Comparison of ENCODE assay signal across 8 cellular contexts in the genomic region with DNA sequence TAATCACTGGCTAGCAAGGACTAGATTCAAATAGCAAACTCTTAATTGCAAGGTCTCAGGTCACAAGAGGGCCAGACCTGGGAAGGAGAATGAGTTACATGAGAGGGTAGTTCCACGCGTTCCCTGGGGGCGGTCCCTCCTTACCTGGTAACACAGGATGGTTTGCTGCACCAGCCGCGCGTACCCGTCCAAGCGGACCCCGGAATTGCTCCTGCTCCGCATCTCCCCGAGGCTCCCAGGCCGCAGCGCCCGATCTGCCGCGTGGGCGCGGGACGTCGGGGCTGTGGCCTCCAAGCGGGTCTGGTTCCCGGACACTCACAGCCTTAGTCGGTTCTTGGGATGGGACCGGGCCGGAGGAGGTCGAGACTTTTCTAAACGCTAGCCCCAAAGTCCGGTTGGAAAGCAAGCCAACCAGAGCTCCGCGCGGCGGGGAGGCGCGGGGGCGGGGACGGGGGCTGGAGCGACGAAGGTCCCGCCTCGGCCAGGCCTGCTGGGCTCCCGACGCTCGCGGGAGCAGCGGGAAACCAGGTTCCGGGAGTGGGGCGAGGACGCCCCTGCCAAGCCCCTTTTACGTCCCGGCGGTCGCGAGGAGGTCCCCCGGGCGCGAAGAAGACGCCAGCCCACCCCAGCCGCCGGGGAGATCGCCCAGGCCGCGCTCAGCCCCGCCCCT. TPM values are rescaled to one million over a fixed set of nuclear protein-coding genes. Genes with fewer than 3 reads are reported as not detected.
DNase-seq lines count a peak whose midpoint lies in the region; ATAC-seq and TF ChIP-seq lines count a peak whose summit lies in the region.

Gene PHKA2 (minus strand): TSS at position 404 of the 670 bp plus-strand sequence. CDS start 182 bp downstream, at position 222.

- TF ChIP-seq POLR2A in adrenal gland (IDR thresholded peaks at IDR 0.05) (no peak), prostate gland (IDR thresholded peaks at IDR 0.05) (no peak)

- no peaks in the 10 kb centered on the region for H3K9me2 ChIP-seq in PC-3 (replicated peaks; ENCODE audit: low read length)

- H2AFZ ChIP-seq in PC-3 (ENCODE audit: low read length): peak within 1 kb of the TSS; percentile 84

- 0 out of 2 replicates have a peak, but pooled peaks cover 2% of the 10 kb centered on the region for H3K36me3 ChIP-seq in PC-3 (ENCODE audit: low read depth, low read length)
- no peaks in the 10 kb centered on the region for H3K36me3 ChIP-seq in adrenal gland (replicated peaks in 1 of 2)
- H3K36me3 ChIP-seq in prostate gland: no peaks in the 10 kb centered on the region

- DNase-seq in AG04450 (ENCODE audit: low read depth, low spot score): no peak
- DNase-seq in PC-3: peak; percentile 53
- DNase-seq in adrenal gland: peak; percentile 42 to 65 (median 54)
- DNase-seq in left ventricle myocardium superior: peak; percentile 77
- peak; percentile 14 for DNase-seq in prostate gland (ENCODE audit: low spot score)
- no peak for DNase-seq in NCI-H446 treated with DMSO at 0.1 percent for 48 hours (lab: John Stamatoyannopoulos, UW)

- H3K4me1 ChIP-seq in PC-3 (ENCODE audit: insufficient read depth, low read length) (peaks cover 23% of the 10 kb centered on the region), adrenal gland (replicated peaks in 1 of 2) (peaks cover 4 to 8% of the 10 kb centered on the region in 2 donors), prostate gland (replicated peaks) (no peaks in the 10 kb centered on the region)

- H3K27me3 ChIP-seq in AG04450 (ENCODE audit: control insufficient read depth, insufficient read depth, low read length): no peaks in the 10 kb centered on the region
- no peaks in the 10 kb centered on the region for H3K27me3 ChIP-seq in PC-3 (ENCODE audit: low read length)
- no peaks in the 10 kb centered on the region for H3K27me3 ChIP-seq in adrenal gland
- no peaks in the 10 kb centered on the region for H3K27me3 ChIP-seq in prostate gland (replicated peaks; ENCODE audit: insufficient read depth)

- H3K9me3 ChIP-seq in AG04450 (ENCODE audit: control insufficient read depth, insufficient read depth, low read length) (no peaks in the 10 kb centered on the region), PC-3 (ENCODE audit: low read length) (no peaks in the 10 kb centered on the region), adrenal gland (replicated peaks in 1 of 3) (no peaks in the 10 kb centered on the region), prostate gland (no peaks in the 10 kb centered on the region)

- intact Hi-C loops in PC-3 (cut with micrococcal nuclease): no loop called here
- intact Hi-C loops in adrenal gland (cut with DNase I): loop anchor here in 1 of 2 donors (10.0 kb wide), 1 partner anchor 49 kb away; no protein-coding TSS in a partner anchor
- intact Hi-C loops in left ventricle myocardium superior (cut with micrococcal nuclease): no loop called here
- intact Hi-C loops in prostate gland (cut with DNase I): loop anchor here (10.0 kb wide), 1 partner anchor 361 kb away; the partner anchor contains the start of gene PDHA1

- WGBS in adrenal gland, 4 donors: 0 to 22% (median 10%) methylated on average over 1 to 63 of the region's 63 CpGs
- 2% methylated on average over 9 of the region's 63 CpGs for WGBS in prostate gland

- H3K79me2 ChIP-seq in PC-3 (ENCODE audit: low read length): peaks cover 61% of the 10 kb centered on the region

- H4K20me1 ChIP-seq in PC-3 (ENCODE audit: low read length): no peaks in the 10 kb centered on the region

- POLR2A ChIA-PET in AG04450 (lab: Yijun Ruan, JAX): interaction anchor here (0.6 to 1.8 kb wide), 2 partner anchors 11 to 281 kb away, joined by 3 to 11 read pairs; no protein-coding TSS in a partner anchor
- POLR2A ChIA-PET in PC-3 (lab: Charles Lee; ENCODE audit: unreplicated experiment): interaction anchor here (0.6 to 1.0 kb wide), 3 partner anchors 9 to 23 kb away, joined by 3 to 6 read pairs (median 5); no protein-coding TSS in a partner anchor

- H3K27ac ChIP-seq in AG04450 (ENCODE audit: low read depth, low read length) (peak within 1 kb of the TSS; percentile 68), PC-3 (ENCODE audit: low read length) (peak within 1 kb of the TSS; percentile 71), adrenal gland (peak within 1 kb of the TSS; percentile 41 to 90 (median 85)), prostate gland (peak within 1 kb of the TSS; percentile 85 to 89)

- H3K4me2 ChIP-seq in PC-3 (ENCODE audit: low read length): peak within 1 kb of the TSS; percentile 93

- ATAC-seq in GM18519 (IDR thresholded peaks at IDR 0.05; ENCODE audit: low FRiP score, unreplicated experiment) (peak; percentile 27), HG03060 (IDR thresholded peaks at IDR 0.05; ENCODE audit: low read depth, unreplicated experiment) (peak; percentile 25), PC-3 (peak; percentile 67), left ventricle myocardium superior (peak; percentile 84)

- H3K4me3 ChIP-seq in AG04450 (ENCODE audit: low read depth, low read length): peak within 1 kb of the TSS; percentile 68
- H3K4me3 ChIP-seq in PC-3 (ENCODE audit: low read length): peak within 1 kb of the TSS; percentile 99
- peak within 1 kb of the TSS in 3 of 4 donors; percentile 33 to 69 (median 61) for H3K4me3 ChIP-seq in adrenal gland
- H3K4me3 ChIP-seq in prostate gland: peak within 1 kb of the TSS; percentile 56 to 57

- no TSS peak for BruUV-seq in PC-3 (replicated peaks; lab: Mats Ljungman, UMichigan)

- TF ChIP-seq CTCF in AG04450 (IDR thresholded peaks at IDR 0.05; ENCODE audit: low read depth, low read length) (no peak), PC-3 (conservative IDR thresholded peaks at IDR 0.05; ENCODE audit: low read depth, low read length) (no peak), adrenal gland (IDR thresholded peaks at IDR 0.05) (no peak), prostate gland (IDR thresholded peaks at IDR 0.05) (no peak)

- peak within 1 kb of the TSS; percentile 91 for H3K9ac ChIP-seq in PC-3 (ENCODE audit: low read length)

- no peaks in the 10 kb centered on the region for H3F3A ChIP-seq in PC-3 (ENCODE audit: low read length, unreplicated experiment)

- CTCF ChIA-PET in AG04450 (lab: Charles Lee) (interaction anchor here (0.9 kb wide), 1 partner anchor 34 kb away, joined by 3 read pairs; no protein-coding TSS in a partner anchor), PC-3 (lab: Charles Lee) (no interaction called here)

RNA-seq across cellular contexts. Expression of gene PHKA2, which starts in this region (rescaled TPM):
- polyA plus RNA-seq in AG04450 (2011; rRNA removed) (12.3 and 13.1 TPM in 2 replicates), adrenal gland (10 to 100 TPM; 11.7 to 63.8 (median 52.8) TPM)
- 16.3 and 20.1 TPM in 2 replicates for polyA minus RNA-seq in AG04450 (2011; rRNA and poly(A)+ RNA removed)
- total RNA-seq in PC-3 (2014; rRNA removed) (24.6 and 35.5 TPM in 2 replicates), adrenal gland (10 to 100 TPM; 15.3 to 51.8 (median 26.8) TPM), left ventricle myocardium superior (57.7 TPM), prostate gland (10 to 100 TPM; 29.3 to 55.8 TPM)

Comparison
In these comparisons a context has a peak if more than half of its experiments do, and no peak if none do; other contexts are left out.
1. DNase-seq: peak in PC-3 (single experiment), adrenal gland (7 of 7), left ventricle myocardium superior (single experiment) and prostate gland (single experiment); none in AG04450 (single experiment) and NCI-H446 treated with DMSO at 0.1 percent for 48 hours (single experiment).
2. ATAC-seq: peak in every context shown above with its lines; median percentile 84 in left ventricle myocardium superior; 67 in PC-3; 27 in GM18519; 25 in HG03060.
3. Peak in every context shown above with its lines, with median percentiles within 50 percentile points of each other: H3K27ac ChIP-seq and H3K4me3 ChIP-seq.